Comparison of ENCODE assay signal across 19 cellular contexts in genomic region chr1:184487561-184488200, GRCh38.
"Had no signal": no experiment of that assay in that cellular context is flagged by ENCODE, and none has a peak within 500 bp of the region (broad histone marks: within the 10 kb centered on the region; RNA-seq: fewer than 3 reads in every experiment).

No MANE protein-coding gene starts in this region.

- H3K27me3 ChIP-seq: adrenal gland, testis had no signal

- H3K27ac ChIP-seq: testis had no signal

- ATAC-seq: effector memory CD8-positive, alpha-beta T cell; natural killer cell treated with Interleukin-12 subunit alpha and Interleukin-12 subunit beta and Interleukin-15 and Interleukin-18, amount 100 ng/mL, for 72 hours; sciatic nerve; SK-N-SH treated with all-trans-retinoic acid at 6 μM for 48 hours; stimulated activated naive CD8-positive, alpha-beta T cell treated with anti-CD3 and anti-CD28 coated beads, Interleukin-15, Interleukin-2, amounts not matched to agents 100 U/mL and 50 U/mL, for 24 hours had no signal

- H3K9me3 Mint-ChIP-seq: activated CD4-positive, alpha-beta T cell treated with anti-CD3 and anti-CD28 coated beads, Interleukin-2, amount 10 ng/mL, durations not matched to agents 7 days and 5 days; activated naive CD4-positive, alpha-beta T cell treated with anti-CD3 and anti-CD28 coated beads, Interleukin-2, amount 10 ng/mL, durations not matched to agents 7 days and 5 days; effector memory CD8-positive, alpha-beta T cell; natural killer cell treated with Interleukin-12 subunit alpha and Interleukin-12 subunit beta and Interleukin-15 and Interleukin-18, amount 100 ng/mL, for 72 hours; T-helper 1 cell treated with Interleukin-12 subunit alpha and Interleukin-12 subunit beta and Interleukin-4 antibody, amounts not matched to agents 30 μg/mL and 1 μg/mL, for 36 hours had no signal

- H3K27ac Mint-ChIP-seq: activated CD4-positive, alpha-beta T cell treated with anti-CD3 and anti-CD28 coated beads, Interleukin-2, amount 10 ng/mL, durations not matched to agents 7 days and 5 days; activated naive CD4-positive, alpha-beta T cell treated with anti-CD3 and anti-CD28 coated beads, Interleukin-2, amount 10 ng/mL, durations not matched to agents 7 days and 5 days; progenitor cell of endocrine pancreas; T-helper 1 cell treated with Interleukin-12 subunit alpha and Interleukin-12 subunit beta and Interleukin-4 antibody, amounts not matched to agents 30 μg/mL and 1 μg/mL, for 36 hours had no signal

- H3K36me3 ChIP-seq: adrenal gland had no signal

- H3K9me3 ChIP-seq: adrenal gland, testis had no signal

- H3K4me3 Mint-ChIP-seq: activated CD4-positive, alpha-beta T cell treated with anti-CD3 and anti-CD28 coated beads, Interleukin-2, amount 10 ng/mL, durations not matched to agents 7 days and 5 days; activated naive CD4-positive, alpha-beta T cell treated with anti-CD3 and anti-CD28 coated beads, Interleukin-2, amount 10 ng/mL, durations not matched to agents 7 days and 5 days; effector memory CD8-positive, alpha-beta T cell; natural killer cell treated with Interleukin-12 subunit alpha and Interleukin-12 subunit beta and Interleukin-15 and Interleukin-18, amount 100 ng/mL, for 72 hours; T-helper 1 cell treated with Interleukin-12 subunit alpha and Interleukin-12 subunit beta and Interleukin-4 antibody, amounts not matched to agents 30 μg/mL and 1 μg/mL, for 36 hours had no signal

- DNase-seq: activated CD4-positive, alpha-beta T cell treated with anti-CD3 and anti-CD28 coated beads, Interleukin-2, amount 10 ng/mL, durations not matched to agents 7 days and 5 days; activated CD4-positive, CD25-positive, alpha-beta regulatory T cell; activated CD8-positive, alpha-beta memory T cell treated with anti-CD3 and anti-CD28 coated beads for 24 hours; activated naive CD4-positive, alpha-beta T cell treated with anti-CD3 and anti-CD28 coated beads, Interleukin-2, amount 10 ng/mL, durations not matched to agents 7 days and 5 days; adrenal gland; cortex of kidney; effector memory CD8-positive, alpha-beta T cell; foreskin fibroblast; head of caudate nucleus; occipital lobe; stimulated activated CD4-positive, alpha-beta T cell treated with anti-CD3 and anti-CD28 coated beads, Interleukin-2, amount 100 ng/mL, for 48 hours; stimulated activated naive CD8-positive, alpha-beta T cell treated with anti-CD3 and anti-CD28 coated beads, Interleukin-15, Interleukin-2, amounts not matched to agents 100 U/mL and 50 U/mL, for 24 hours; testis had no signal

- H3K27me3 Mint-ChIP-seq: activated CD4-positive, alpha-beta T cell treated with anti-CD3 and anti-CD28 coated beads, Interleukin-2, amount 10 ng/mL, durations not matched to agents 7 days and 5 days; activated naive CD4-positive, alpha-beta T cell treated with anti-CD3 and anti-CD28 coated beads, Interleukin-2, amount 10 ng/mL, durations not matched to agents 7 days and 5 days; effector memory CD8-positive, alpha-beta T cell; natural killer cell treated with Interleukin-12 subunit alpha and Interleukin-12 subunit beta and Interleukin-15 and Interleukin-18, amount 100 ng/mL, for 72 hours; progenitor cell of endocrine pancreas had no signal

- H3K4me3 ChIP-seq: adrenal gland, lung, testis had no signal

- H3K36me3 Mint-ChIP-seq: activated naive CD4-positive, alpha-beta T cell treated with anti-CD3 and anti-CD28 coated beads, Interleukin-2, amount 10 ng/mL, durations not matched to agents 7 days and 5 days; natural killer cell treated with Interleukin-12 subunit alpha and Interleukin-12 subunit beta and Interleukin-15 and Interleukin-18, amount 100 ng/mL, for 72 hours had no signal
